Comparison of ENCODE assay signal across 1 cellular context in the genomic region with DNA sequence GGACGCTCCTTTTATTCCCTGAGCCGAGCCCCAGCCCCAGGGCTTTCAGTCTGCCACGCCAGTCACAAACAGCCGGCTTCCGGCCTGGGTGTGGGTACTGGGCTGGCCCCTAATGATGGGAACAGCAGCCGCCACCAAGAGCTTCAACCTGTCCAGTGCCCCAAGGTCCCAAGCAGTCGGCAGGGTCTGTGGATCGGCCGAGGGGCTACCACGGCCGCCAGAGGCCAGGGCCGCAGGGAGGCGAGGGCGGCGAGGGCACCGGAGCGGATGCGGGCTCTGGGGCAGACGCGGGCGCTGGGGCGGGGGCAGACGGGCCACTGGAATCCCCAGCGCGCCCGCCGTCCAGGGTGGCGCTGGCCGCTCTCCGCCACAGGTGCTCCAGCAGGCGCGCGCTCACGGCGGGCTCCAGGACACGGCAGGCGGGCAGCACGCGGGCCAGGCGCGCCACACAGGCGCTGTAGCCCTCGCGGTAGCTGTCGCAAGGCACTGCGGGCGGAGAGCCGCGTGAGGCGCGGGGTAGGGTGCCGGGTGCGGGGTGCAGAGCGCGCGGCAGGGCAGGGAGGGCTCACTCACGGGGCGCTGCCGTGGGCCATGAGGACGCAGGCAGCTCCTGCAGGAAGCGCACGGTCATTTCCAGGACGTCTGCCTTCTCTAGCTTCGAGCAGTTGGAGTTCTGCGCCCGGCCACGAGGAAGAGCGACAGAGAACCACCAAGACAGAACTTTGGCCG.
TF ChIP-seq lines count a peak whose summit lies in the region.

No MANE protein-coding gene starts in this region.

TF ChIP-seq in H1, 55 proteins besides CTCF, POLR2A, EP300 and RAD21:
- TF ChIP-seq SP1 (IDR thresholded peaks at IDR 0.05; ENCODE audit: low read depth, low read length) (no peak), BCL11A (IDR thresholded peaks at IDR 0.05; ENCODE audit: low read depth in 2 of 2, low read length in 2 of 2) (no peak), GABPA (IDR thresholded peaks at IDR 0.05; ENCODE audit: borderline replicate concordance, insufficient read depth, low read length) (0 out of 2 replicates have a peak, but pooled peaks have one; percentile 11), NRF1 (IDR thresholded peaks at IDR 0.05; ENCODE audit: low read depth, low read length) (no peak), SIX5 (IDR thresholded peaks at IDR 0.05; ENCODE audit: low read depth, low read length) (no peak), CBX5 (IDR thresholded peaks at IDR 0.05; ENCODE audit: low read depth, low read length) (no peak), RXRA (IDR thresholded peaks at IDR 0.05; ENCODE audit: insufficient read depth, low read depth, low read length) (no peak), EZH2 (IDR thresholded peaks at IDR 0.05; ENCODE audit: low read depth, low read length, severe bottlenecking) (peak; percentile 95), MAFK (IDR thresholded peaks at IDR 0.05; ENCODE audit: low read depth, low read length) (no peak), SP2 (IDR thresholded peaks at IDR 0.05; ENCODE audit: low read length) (no peak), KDM4A (IDR thresholded peaks at IDR 0.05; ENCODE audit: low read depth, low read length, severe bottlenecking) (peak; percentile 18), SUZ12 (IDR thresholded peaks at IDR 0.05; ENCODE audit: low read length) (peak; percentile 91), TEAD4 (IDR thresholded peaks at IDR 0.05; ENCODE audit: low read depth, low read length) (no peak), POU5F1 (IDR thresholded peaks at IDR 0.05; ENCODE audit: low read depth, low read length) (no peak), MAX (IDR thresholded peaks at IDR 0.05) (peak; percentile 73), ATF2 (IDR thresholded peaks at IDR 0.05; ENCODE audit: low read length) (no peak), PHF8 (conservative IDR thresholded peaks at IDR 0.05; ENCODE audit: low read depth, low read length) (no peak), NANOG (IDR thresholded peaks at IDR 0.05; ENCODE audit: insufficient read depth, low read depth, low read length, poor library complexity, severe bottlenecking) (no peak), RNF2 (IDR thresholded peaks at IDR 0.05; ENCODE audit: borderline replicate concordance, low read depth, low read length, missing control alignments, poor library complexity, severe bottlenecking) (peak; percentile 54), SIN3A (conservative IDR thresholded peaks at IDR 0.05 in 1 of 2, IDR thresholded peaks at IDR 0.05 in 1 of 2; ENCODE audit: low read depth in 1 of 2, low read length in 2 of 2) (no peak), KDM1A (IDR thresholded peaks at IDR 0.05; ENCODE audit: borderline replicate concordance, low read length) (no peak), BRCA1 (IDR thresholded peaks at IDR 0.05; ENCODE audit: low read depth, low read length) (no peak), CHD2 (IDR thresholded peaks at IDR 0.05; ENCODE audit: low read length) (no peak)
- TF ChIP-seq, protein P1, sequence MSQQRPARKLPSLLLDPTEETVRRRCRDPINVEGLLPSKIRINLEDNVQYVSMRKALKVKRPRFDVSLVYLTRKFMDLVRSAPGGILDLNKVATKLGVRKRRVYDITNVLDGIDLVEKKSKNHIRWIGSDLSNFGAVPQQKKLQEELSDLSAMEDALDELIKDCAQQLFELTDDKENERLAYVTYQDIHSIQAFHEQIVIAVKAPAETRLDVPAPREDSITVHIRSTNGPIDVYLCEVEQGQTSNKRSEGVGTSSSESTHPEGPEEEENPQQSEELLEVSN (IDR thresholded peaks at IDR 0.05), result peak; percentile 76
